1 cellular context compared by ENCODE assay signal in genomic region chr14:66541627-66542026, GRCh38.
A peak's percentile ranks its signal among the peaks of the same experiment; 100 is the strongest.
TF ChIP-seq lines count a peak whose summit lies in the region.

No MANE protein-coding gene starts in this region.

TF ChIP-seq in liver, 16 proteins besides CTCF, POLR2A, EP300 and RAD21 (continued from another document):
- TF ChIP-seq REST (IDR thresholded peaks at IDR 0.05) (peak; percentile 90), ZBTB33 (IDR thresholded peaks at IDR 0.05) (no peak), SP1 (IDR thresholded peaks at IDR 0.05) (no peak)
TF ChIP-seq in liver: peak in this region for 1.
